Comparison of ENCODE assay signal across 10 cellular contexts in genomic region chr5:1516615-1517601, GRCh38. TPM values are rescaled to one million over a fixed set of nuclear protein-coding genes. Genes with fewer than 3 reads are reported as not detected.
DNase-seq lines count a peak whose midpoint lies in the region; ATAC-seq and TF ChIP-seq lines count a peak whose summit lies in the region.
"Had no signal": no experiment of that assay in that cellular context is flagged by ENCODE, and none has a peak within 500 bp of the region (broad histone marks: within the 10 kb centered on the region; RNA-seq: fewer than 3 reads in every experiment).

No MANE protein-coding gene starts in this region.

- H3K36me3 Mint-ChIP-seq in activated naive CD8-positive, alpha-beta T cell treated with anti-CD3 and anti-CD28 coated beads, Interleukin-2, amount 10 ng/mL, durations not matched to agents 7 days and 5 days = peaks cover 3% of the 10 kb centered on the region
- H3K36me3 Mint-ChIP-seq in activated naive CD8-positive, alpha-beta T cell treated with anti-CD3 and anti-CD28 coated beads for 36 hours = peaks cover 9% of the 10 kb centered on the region
- H3K36me3 Mint-ChIP-seq in central memory CD8-positive, alpha-beta T cell (ENCODE audit: insufficient read depth) = peaks cover 44% of the 10 kb centered on the region

- POLR2A ChIA-PET in activated naive CD8-positive, alpha-beta T cell treated with anti-CD3 and anti-CD28 coated beads, Interleukin-2, amount 10 ng/mL, durations not matched to agents 7 days and 5 days (lab: Charles Lee) = no interaction called here

- no peaks in the 10 kb centered on the region for H3K9me3 ChIP-seq in lung (ENCODE audit: control insufficient read depth in 2 of 2, insufficient read depth in 1 of 2, low read length in 1 of 2)
- no peaks in the 10 kb centered on the region for H3K9me3 ChIP-seq in aorta (ENCODE audit: control insufficient read depth, low read length)
- H3K9me3 ChIP-seq: prostate gland had no signal

- no peaks in the 10 kb centered on the region for H3K9me3 Mint-ChIP-seq in activated naive CD8-positive, alpha-beta T cell treated with anti-CD3 and anti-CD28 coated beads, Interleukin-2, amount 10 ng/mL, durations not matched to agents 7 days and 5 days
- H3K9me3 Mint-ChIP-seq in activated naive CD8-positive, alpha-beta T cell treated with anti-CD3 and anti-CD28 coated beads for 36 hours = no peaks in the 10 kb centered on the region
- H3K9me3 Mint-ChIP-seq in central memory CD8-positive, alpha-beta T cell = no peaks in the 10 kb centered on the region

- intact Hi-C loops in aorta (cut with DNase I) = no loop called here

- no peaks in the 10 kb centered on the region for H3K27me3 ChIP-seq in lung (ENCODE audit: control insufficient read depth, insufficient read depth)
- H3K27me3 ChIP-seq in aorta (ENCODE audit: control insufficient read depth in 1 of 2, insufficient read depth in 2 of 2, low read length in 1 of 2) = no peaks in the 10 kb centered on the region

- H3K4me3 Mint-ChIP-seq in activated naive CD8-positive, alpha-beta T cell treated with anti-CD3 and anti-CD28 coated beads, Interleukin-2, amount 10 ng/mL, durations not matched to agents 7 days and 5 days = no peak overlapping the region
- H3K4me3 Mint-ChIP-seq in activated naive CD8-positive, alpha-beta T cell treated with anti-CD3 and anti-CD28 coated beads for 36 hours = no peak overlapping the region
- H3K4me3 Mint-ChIP-seq in central memory CD8-positive, alpha-beta T cell = peak overlapping the region; percentile 98

- ATAC-seq in activated naive CD8-positive, alpha-beta T cell treated with anti-CD3 and anti-CD28 coated beads, Interleukin-2, amount 10 ng/mL, durations not matched to agents 7 days and 5 days (ENCODE audit: low read depth) = no peak
- no peak for ATAC-seq in central memory CD8-positive, alpha-beta T cell (replicated peaks; ENCODE audit: extremely low read depth, poor library complexity, severe bottlenecking)
- no peak for ATAC-seq in lung (ENCODE audit: insufficient read depth, low FRiP score)
- no peak for ATAC-seq in aorta (ENCODE audit: low FRiP score)
- no peak for ATAC-seq in HG02938 (IDR thresholded peaks at IDR 0.05; ENCODE audit: unreplicated experiment)
- no peak for ATAC-seq in HG02623 (IDR thresholded peaks at IDR 0.05; ENCODE audit: unreplicated experiment)

- H3K27ac ChIP-seq in lung (ENCODE audit: low read depth in 1 of 2, low read length in 1 of 2) = peak overlapping the region in 1 of 2 donors; percentile 86
- H3K27ac ChIP-seq in aorta (ENCODE audit: low read depth in 1 of 2, low read length in 2 of 2) = no peak overlapping the region
- H3K27ac ChIP-seq: prostate gland had no signal

- H3K36me3 ChIP-seq in lung (ENCODE audit: control insufficient read depth in 2 of 2, insufficient read depth in 2 of 2, low read length in 2 of 2) = peaks cover 0 to 29% of the 10 kb centered on the region in 2 donors
- H3K36me3 ChIP-seq in aorta (ENCODE audit: control insufficient read depth in 1 of 2, insufficient read depth in 2 of 2, low read length in 1 of 2) = no peaks in the 10 kb centered on the region
- H3K36me3 ChIP-seq: prostate gland had no signal

- H3K27me3 Mint-ChIP-seq in activated naive CD8-positive, alpha-beta T cell treated with anti-CD3 and anti-CD28 coated beads, Interleukin-2, amount 10 ng/mL, durations not matched to agents 7 days and 5 days = no peaks in the 10 kb centered on the region
- H3K27me3 Mint-ChIP-seq in activated naive CD8-positive, alpha-beta T cell treated with anti-CD3 and anti-CD28 coated beads for 36 hours = no peaks in the 10 kb centered on the region
- no peaks in the 10 kb centered on the region for H3K27me3 Mint-ChIP-seq in central memory CD8-positive, alpha-beta T cell

- no peak for TF ChIP-seq CTCF in lung (IDR thresholded peaks at IDR 0.05; ENCODE audit: control extremely low read depth, extremely low read depth)

- no peak overlapping the region for H3K27ac Mint-ChIP-seq in activated naive CD8-positive, alpha-beta T cell treated with anti-CD3 and anti-CD28 coated beads, Interleukin-2, amount 10 ng/mL, durations not matched to agents 7 days and 5 days
- H3K27ac Mint-ChIP-seq in activated naive CD8-positive, alpha-beta T cell treated with anti-CD3 and anti-CD28 coated beads for 36 hours = no peak overlapping the region
- peak overlapping the region; percentile 97 for H3K27ac Mint-ChIP-seq in central memory CD8-positive, alpha-beta T cell (ENCODE audit: low read depth)

- peak; percentile 13 for DNase-seq in activated naive CD8-positive, alpha-beta T cell treated with anti-CD3 and anti-CD28 coated beads, Interleukin-2, amount 10 ng/mL, durations not matched to agents 7 days and 5 days
- no peak for DNase-seq in activated naive CD8-positive, alpha-beta T cell treated with anti-CD3 and anti-CD28 coated beads for 36 hours
- DNase-seq in central memory CD8-positive, alpha-beta T cell (ENCODE audit: low spot score in 2 of 2) = peak in 1 of 2 donors; percentile 8
- peak; percentile 32 for DNase-seq in lung (ENCODE audit: low spot score)
- peak; percentile 53 to 76 for DNase-seq in aorta
- no peak for DNase-seq in COR-L47 (lab: John Stamatoyannopoulos, UW)
- DNase-seq: GDM1 had no signal

- H3K4me1 ChIP-seq in lung (ENCODE audit: control insufficient read depth in 2 of 2, insufficient read depth in 2 of 2, low read length in 2 of 2) (peaks cover 0 to 20% of the 10 kb centered on the region in 2 donors), aorta (ENCODE audit: control insufficient read depth in 1 of 2, insufficient read depth in 2 of 2, low read length in 2 of 2) (no peaks in the 10 kb centered on the region)
- H3K4me1 ChIP-seq: prostate gland had no signal

- H3K4me3 ChIP-seq in lung (no peak overlapping the region), aorta (ENCODE audit: low read length in 2 of 2) (no peak overlapping the region)
- H3K4me3 ChIP-seq: prostate gland had no signal

- H3K4me1 Mint-ChIP-seq in activated naive CD8-positive, alpha-beta T cell treated with anti-CD3 and anti-CD28 coated beads, Interleukin-2, amount 10 ng/mL, durations not matched to agents 7 days and 5 days = peaks cover 19% of the 10 kb centered on the region
- H3K4me1 Mint-ChIP-seq in activated naive CD8-positive, alpha-beta T cell treated with anti-CD3 and anti-CD28 coated beads for 36 hours = peaks cover 33% of the 10 kb centered on the region
- peaks cover 84% of the 10 kb centered on the region for H3K4me1 Mint-ChIP-seq in central memory CD8-positive, alpha-beta T cell

- 66 to 77% methylated on average over 19 of the region's 19 CpGs for WGBS in lung, 2 donors
- 74 to 79% methylated on average over 19 of the region's 19 CpGs for WGBS in aorta, 2 donors

RNA-seq across cellular contexts. Expression of gene LPCAT1, which starts 6.9 kb away (rescaled TPM):
- 10 to 100 TPM; 70.8 to 72.2 TPM for total RNA-seq in activated naive CD8-positive, alpha-beta T cell treated with anti-CD3 and anti-CD28 coated beads, Interleukin-2, amount 10 ng/mL, durations not matched to agents 7 days and 5 days
- total RNA-seq in activated naive CD8-positive, alpha-beta T cell treated with anti-CD3 and anti-CD28 coated beads for 36 hours = 10 to 100 TPM; 49.4 to 49.6 TPM
- total RNA-seq in lung (100 to 1,000 TPM; 320 to 565 TPM), aorta (10 to 100 TPM; 38.7 to 68.7 TPM)
- polyA plus RNA-seq in lung (100 to 1,000 TPM; 198 to 669 TPM), aorta (10 to 100 TPM in 1 of 2 donors, 1 to 10 TPM in 1; 6.4 to 34.2 TPM)

Comparison
In these comparisons a context has a peak if more than half of its experiments do, and no peak if none do; other contexts are left out.
1. DNase-seq: peak in activated naive CD8-positive, alpha-beta T cell treated with anti-CD3 and anti-CD28 coated beads, Interleukin-2, amount 10 ng/mL, durations not matched to agents 7 days and 5 days (single experiment), lung (single experiment) and aorta (2 of 2); none in activated naive CD8-positive, alpha-beta T cell treated with anti-CD3 and anti-CD28 coated beads for 36 hours (single experiment) and COR-L47 (single experiment).
2. RNA of gene LPCAT1, which starts 6.9 kb away (total RNA-seq): 320 to 565 TPM in lung; 70.8 to 72.2 TPM in activated naive CD8-positive, alpha-beta T cell treated with anti-CD3 and anti-CD28 coated beads, Interleukin-2, amount 10 ng/mL, durations not matched to agents 7 days and 5 days, 38.7 to 68.7 TPM in aorta and 49.4 to 49.6 TPM in activated naive CD8-positive, alpha-beta T cell treated with anti-CD3 and anti-CD28 coated beads for 36 hours; every median in the first group is over 4 times any median in the second.